ENCODE assay signal across 8 cellular contexts in genomic region chr1:155609515-155610256, GRCh38. TPM values are rescaled to one million over a fixed set of nuclear protein-coding genes. Genes with fewer than 3 reads are reported as not detected.
DNase-seq lines count a peak whose midpoint lies in the region; ATAC-seq and TF ChIP-seq lines count a peak whose summit lies in the region.

Gene MSTO1, plus strand, starts transcription at chr1:155610218. Its CDS starts 31 bp downstream, at chr1:155610249.

- WGBS in right cardiac atrium: 8% methylated on average over 46 of the region's 47 CpGs

- no peak for TF ChIP-seq CTCF in ascending aorta (IDR thresholded peaks at IDR 0.05)
- TF ChIP-seq CTCF in vagina (IDR thresholded peaks at IDR 0.05): no peak

- DNase-seq in NCI-H1930 (lab: John Stamatoyannopoulos, UW) (peak; percentile 93), ascending aorta (ENCODE audit: low spot score in 2 of 2) (peak; percentile 94 to 99), right cardiac atrium (peak; percentile 98 to 99 (median 98)), putamen (ENCODE audit: low spot score) (peak; percentile 96), vagina (ENCODE audit: extremely low spot score in 2 of 2) (peak in 1 of 2 donors; percentile 98)
- peak; percentile 98 for DNase-seq in T-helper 2 cell treated with Interferon-gamma antibody and Interleukin-4, amounts not matched to agents 5 μg/mL and 100 μg/mL, for 36 hours (ENCODE audit: low spot score)

- peak; percentile 92 for ATAC-seq in GM18502 (IDR thresholded peaks at IDR 0.05; ENCODE audit: poor library complexity, unreplicated experiment)
- peak; percentile 85 for ATAC-seq in HG02970 (IDR thresholded peaks at IDR 0.05; ENCODE audit: low FRiP score, unreplicated experiment)
- ATAC-seq in right cardiac atrium: peak; percentile 99

- H3K4me1 Mint-ChIP-seq in T-helper 2 cell treated with Interferon-gamma antibody and Interleukin-4, amounts not matched to agents 5 μg/mL and 100 μg/mL, for 36 hours (ENCODE audit: low read depth): peaks cover 2% of the 10 kb centered on the region

- peak within 1 kb of the TSS; percentile 93 for H3K4me3 Mint-ChIP-seq in T-helper 2 cell treated with Interferon-gamma antibody and Interleukin-4, amounts not matched to agents 5 μg/mL and 100 μg/mL, for 36 hours

- peak within 1 kb of the TSS; percentile 91 for H3K27ac Mint-ChIP-seq in T-helper 2 cell treated with Interferon-gamma antibody and Interleukin-4, amounts not matched to agents 5 μg/mL and 100 μg/mL, for 36 hours

- H3K9me3 ChIP-seq in ascending aorta (no peaks in the 10 kb centered on the region), right cardiac atrium (ENCODE audit: control insufficient read depth, low read length) (no peaks in the 10 kb centered on the region), vagina (no peaks in the 10 kb centered on the region)

- no peaks in the 10 kb centered on the region for H3K27me3 Mint-ChIP-seq in T-helper 2 cell treated with Interferon-gamma antibody and Interleukin-4, amounts not matched to agents 5 μg/mL and 100 μg/mL, for 36 hours (ENCODE audit: low read depth)

- no peaks in the 10 kb centered on the region for H3K4me1 ChIP-seq in ascending aorta
- no peaks in the 10 kb centered on the region for H3K4me1 ChIP-seq in right cardiac atrium (ENCODE audit: control insufficient read depth, insufficient read depth, low read length)
- peaks cover 4% of the 10 kb centered on the region for H3K4me1 ChIP-seq in vagina

- peak within 1 kb of the TSS; percentile 51 to 68 for H3K27ac ChIP-seq in ascending aorta
- H3K27ac ChIP-seq in right cardiac atrium (ENCODE audit: low read length): peak within 1 kb of the TSS; percentile 62
- peak within 1 kb of the TSS; percentile 72 for H3K27ac ChIP-seq in vagina

- H3K27me3 ChIP-seq in ascending aorta (no peaks in the 10 kb centered on the region), right cardiac atrium (ENCODE audit: control insufficient read depth, insufficient read depth) (no peaks in the 10 kb centered on the region), vagina (no peaks in the 10 kb centered on the region)

- peaks cover 13% of the 10 kb centered on the region for H3K36me3 Mint-ChIP-seq in T-helper 2 cell treated with Interferon-gamma antibody and Interleukin-4, amounts not matched to agents 5 μg/mL and 100 μg/mL, for 36 hours (ENCODE audit: low read depth)

- intact Hi-C loops in ascending aorta (cut with DNase I): loop anchor here (1.0 kb wide), 1 partner anchor 285 kb away; no protein-coding TSS in a partner anchor
- intact Hi-C loops in right cardiac atrium (cut with DNase I): no loop called here
- intact Hi-C loops in vagina (cut with DNase I): no loop called here

- H3K36me3 ChIP-seq in ascending aorta: peaks cover 10 to 13% of the 10 kb centered on the region in 2 donors
- H3K36me3 ChIP-seq in vagina: peaks cover 0 to 7% of the 10 kb centered on the region in 2 donors

- peak in 1 of 2 donors; percentile 19 for TF ChIP-seq POLR2A in vagina (IDR thresholded peaks at IDR 0.05)

- no peaks in the 10 kb centered on the region for H3K9me3 Mint-ChIP-seq in T-helper 2 cell treated with Interferon-gamma antibody and Interleukin-4, amounts not matched to agents 5 μg/mL and 100 μg/mL, for 36 hours

- peak within 1 kb of the TSS; percentile 61 to 75 for H3K4me3 ChIP-seq in ascending aorta
- peak within 1 kb of the TSS; percentile 86 for H3K4me3 ChIP-seq in right cardiac atrium (ENCODE audit: low read length)
- H3K4me3 ChIP-seq in vagina: peak within 1 kb of the TSS; percentile 54 to 61

RNA-seq across cellular contexts. Expression of gene MSTO1, which starts in this region (rescaled TPM):
- total RNA-seq in ascending aorta (8.6 TPM), right cardiac atrium (10 to 100 TPM; 13.5 to 28.2 (median 16.8) TPM), vagina (38.1 TPM)
- polyA plus RNA-seq in right cardiac atrium: 11.5 TPM
